ENCODE assay signal across 14 cellular contexts in genomic region chr6:56243518-56244070, GRCh38. TPM values are rescaled to one million over a fixed set of nuclear protein-coding genes. Genes with fewer than 3 reads are reported as not detected.
A peak's percentile ranks its signal among the peaks of the same experiment; 100 is the strongest.
DNase-seq lines count a peak whose midpoint lies in the region; ATAC-seq and TF ChIP-seq lines count a peak whose summit lies in the region.
"Had no signal": no experiment of that assay in that cellular context is flagged by ENCODE, and none has a peak within 500 bp of the region (broad histone marks: within the 10 kb centered on the region; RNA-seq: fewer than 3 reads in every experiment).

No MANE protein-coding gene starts in this region.

- DNase-seq in DMS53 (lab: John Stamatoyannopoulos, UW) (peak; percentile 22), DMS53 treated with DMSO at 0.1 percent for 48 hours (lab: John Stamatoyannopoulos, UW; ENCODE audit: unreplicated experiment) (no peak), SIG-M5 (lab: John Stamatoyannopoulos, UW) (peak; percentile 64), vagina (ENCODE audit: extremely low spot score in 2 of 2) (no peak), NCI-H1105 treated with DMSO at 0.1 percent for 48 hours (lab: John Stamatoyannopoulos, UW) (no peak)
- no peak for DNase-seq in activated naive CD4-positive, alpha-beta T cell treated with anti-CD3 and anti-CD28 coated beads for 36 hours
- DNase-seq in CD8-positive, alpha-beta T cell: no peak
- DNase-seq: activated CD4-positive, alpha-beta T cell treated with anti-CD3 and anti-CD28 coated beads for 1 hour; DMS79; NCI-H2227 treated with DMSO at 0.1 percent for 48 hours had no signal

- CTCF ChIA-PET in activated naive CD4-positive, alpha-beta T cell treated with anti-CD3 and anti-CD28 coated beads for 36 hours (lab: Charles Lee): no interaction called here
- CTCF ChIA-PET in CD8-positive, alpha-beta T cell (lab: Charles Lee): no interaction called here

- POLR2A ChIA-PET in CD8-positive, alpha-beta T cell (lab: Charles Lee): no interaction called here

- TF ChIP-seq CTCF in vagina (IDR thresholded peaks at IDR 0.05): no peak
- no peak for TF ChIP-seq CTCF in CD8-positive, alpha-beta T cell (IDR thresholded peaks at IDR 0.05)

- H3K36me3 ChIP-seq in vagina: no peaks in the 10 kb centered on the region
- no peaks in the 10 kb centered on the region for H3K36me3 ChIP-seq in CD8-positive, alpha-beta T cell (ENCODE audit: insufficient read depth, low read length)
- H3K36me3 ChIP-seq: SJSA1 had no signal

- no peaks in the 10 kb centered on the region for H3K36me3 Mint-ChIP-seq in activated naive CD4-positive, alpha-beta T cell treated with anti-CD3 and anti-CD28 coated beads for 36 hours (ENCODE audit: low read depth)
- no peaks in the 10 kb centered on the region for H3K36me3 Mint-ChIP-seq in CD8-positive, alpha-beta T cell

- no peaks in the 10 kb centered on the region for H3K4me1 Mint-ChIP-seq in activated naive CD4-positive, alpha-beta T cell treated with anti-CD3 and anti-CD28 coated beads for 36 hours (ENCODE audit: low read depth)
- H3K4me1 Mint-ChIP-seq in CD8-positive, alpha-beta T cell (ENCODE audit: low read depth): no peaks in the 10 kb centered on the region

- peaks cover 15% of the 10 kb centered on the region for H3K27me3 Mint-ChIP-seq in activated naive CD4-positive, alpha-beta T cell treated with anti-CD3 and anti-CD28 coated beads for 36 hours (ENCODE audit: low read depth)
- peaks cover 5% of the 10 kb centered on the region for H3K27me3 Mint-ChIP-seq in CD8-positive, alpha-beta T cell (ENCODE audit: low read depth)

- no peak overlapping the region for H3K4me3 ChIP-seq in vagina
- H3K4me3 ChIP-seq in CD8-positive, alpha-beta T cell (ENCODE audit: low read depth, low read length): no peak overlapping the region
- H3K4me3 ChIP-seq: SJSA1, skin epidermis had no signal

- H3K4me3 Mint-ChIP-seq in activated naive CD4-positive, alpha-beta T cell treated with anti-CD3 and anti-CD28 coated beads for 36 hours: no peak overlapping the region
- H3K4me3 Mint-ChIP-seq in CD8-positive, alpha-beta T cell: no peak overlapping the region

- H3K27ac ChIP-seq in vagina: peak overlapping the region; percentile 14
- no peak overlapping the region for H3K27ac ChIP-seq in CD8-positive, alpha-beta T cell (ENCODE audit: low read depth, low read length)
- H3K27ac ChIP-seq: 22Rv1, SJSA1 had no signal

- H3K4me1 ChIP-seq in vagina: peaks cover 72% of the 10 kb centered on the region
- H3K4me1 ChIP-seq in CD8-positive, alpha-beta T cell (ENCODE audit: insufficient read depth, low read length): no peaks in the 10 kb centered on the region
- H3K4me1 ChIP-seq: SJSA1 had no signal

- peaks cover 1% of the 10 kb centered on the region for H3K9me3 Mint-ChIP-seq in activated naive CD4-positive, alpha-beta T cell treated with anti-CD3 and anti-CD28 coated beads for 36 hours
- no peaks in the 10 kb centered on the region for H3K9me3 Mint-ChIP-seq in CD8-positive, alpha-beta T cell

- H3K27ac Mint-ChIP-seq in activated naive CD4-positive, alpha-beta T cell treated with anti-CD3 and anti-CD28 coated beads for 36 hours: no peak overlapping the region
- no peak overlapping the region for H3K27ac Mint-ChIP-seq in CD8-positive, alpha-beta T cell

- peak; percentile 45 for ATAC-seq in HG03060 (IDR thresholded peaks at IDR 0.05; ENCODE audit: low read depth, unreplicated experiment)
- ATAC-seq in CD8-positive, alpha-beta T cell: no peak

- no peak for TF ChIP-seq POLR2A in vagina (IDR thresholded peaks at IDR 0.05)

- no peaks in the 10 kb centered on the region for H3K27me3 ChIP-seq in vagina
- H3K27me3 ChIP-seq in CD8-positive, alpha-beta T cell (ENCODE audit: insufficient read depth, low read length): no peaks in the 10 kb centered on the region
- H3K27me3 ChIP-seq: SJSA1 had no signal

- intact Hi-C loops in vagina (cut with DNase I): no loop called here
- intact Hi-C loops in activated naive CD4-positive, alpha-beta T cell treated with anti-CD3 and anti-CD28 coated beads for 36 hours (cut with micrococcal nuclease): no loop called here
- intact Hi-C loops in CD8-positive, alpha-beta T cell (cut with DNase I, micrococcal nuclease): no loop called here

- H3K9me3 ChIP-seq in vagina: no peaks in the 10 kb centered on the region
- no peaks in the 10 kb centered on the region for H3K9me3 ChIP-seq in CD8-positive, alpha-beta T cell (ENCODE audit: low read length)
- H3K9me3 ChIP-seq: SJSA1 had no signal

RNA-seq across cellular contexts. Expression of gene COL21A1, which starts 3.8 kb away (rescaled TPM):
- total RNA-seq in vagina: 16.7 TPM
- not detected for total RNA-seq in activated naive CD4-positive, alpha-beta T cell treated with anti-CD3 and anti-CD28 coated beads for 36 hours
- not detected for total RNA-seq in CD8-positive, alpha-beta T cell

Comparison
In these comparisons a context has a peak if more than half of its experiments do, and no peak if none do; other contexts are left out.
1. DNase-seq: peak in DMS53 (single experiment) and SIG-M5 (single experiment); none in DMS53 treated with DMSO at 0.1 percent for 48 hours (single experiment), vagina (0 of 2), activated naive CD4-positive, alpha-beta T cell treated with anti-CD3 and anti-CD28 coated beads for 36 hours (single experiment), CD8-positive, alpha-beta T cell (0 of 7) and NCI-H1105 treated with DMSO at 0.1 percent for 48 hours (single experiment).
2. RNA of gene COL21A1, which starts 3.8 kb away (total RNA-seq): 16.7 TPM in vagina (single experiment); not detected in activated naive CD4-positive, alpha-beta T cell treated with anti-CD3 and anti-CD28 coated beads for 36 hours and not detected in CD8-positive, alpha-beta T cell; every median in the first group is over 10 times any median in the second.